ENCODE assay signal across 8 cellular contexts in the genomic region with DNA sequence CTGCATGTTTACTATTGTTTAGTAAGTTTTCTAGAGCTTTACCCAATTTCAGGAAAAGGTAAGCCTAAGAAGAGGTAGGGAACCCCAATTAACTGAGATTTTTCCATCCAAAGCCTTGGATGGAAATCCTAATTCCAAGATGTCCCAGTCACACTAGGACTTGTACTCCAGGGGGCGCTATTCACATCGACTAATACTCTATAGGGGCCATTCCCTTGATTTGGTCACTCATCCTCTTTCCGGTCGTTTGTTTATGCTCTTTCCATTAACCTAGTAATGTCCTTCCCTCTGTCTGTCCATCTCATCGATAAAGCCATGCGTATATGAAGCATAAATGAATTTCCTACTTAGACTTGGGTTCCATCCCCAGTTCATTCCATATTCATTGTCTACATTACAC.
DNase-seq lines count a peak whose midpoint lies in the region; ATAC-seq, FAIRE-seq and TF ChIP-seq lines count a peak whose summit lies in the region.
"Had no signal": no experiment of that assay in that cellular context is flagged by ENCODE, and none has a peak within 500 bp of the region (broad histone marks: within the 10 kb centered on the region; RNA-seq: fewer than 3 reads in every experiment).

No MANE protein-coding gene starts in this region.

- H3K36me3 Mint-ChIP-seq in nephron progenitor cell (ENCODE audit: low read depth) = no peaks in the 10 kb centered on the region

- H3K27me3 ChIP-seq in GM12878 (replicated peaks in 1 of 2; ENCODE audit: control insufficient read depth in 2 of 2, insufficient read depth in 2 of 2, low read length in 1 of 2) (no peaks in the 10 kb centered on the region), ascending aorta (no peaks in the 10 kb centered on the region)

- DNase-seq in GM10266 (ENCODE audit: extremely low spot score) (no peak), GM12878 (ENCODE audit: low read depth, low spot score) (no peak), nephron progenitor cell (no peak), ascending aorta (ENCODE audit: low spot score in 2 of 2) (no peak)
- DNase-seq: activated CD8-positive, alpha-beta memory T cell treated with anti-CD3 and anti-CD28 coated beads, Interleukin-2, amount 50 U/mL, for 4 hours had no signal

- no peak for FAIRE-seq in GM12878 (lab: Jason Lieb, UNC)

- 74% methylated on average over 6 of the region's 6 CpGs for WGBS in GM12878 (ENCODE audit: insufficient coverage, insufficient replicate concordance, low lambda C conversion rate, missing lambda C conversion rate)

- no peak overlapping the region for H3K9ac ChIP-seq in GM12878 (ENCODE audit: control insufficient read depth, insufficient read depth, low read length)

- in situ Hi-C loops in GM12878 (cut with MboI) = no loop called here

- H3K36me3 ChIP-seq in GM12878 (ENCODE audit: control insufficient read depth in 2 of 2, insufficient read depth in 2 of 2, low read length in 1 of 2) (no peaks in the 10 kb centered on the region), ascending aorta (no peaks in the 10 kb centered on the region)

- POLR2A ChIA-PET in GM12878 (lab: Charles Lee) = interaction anchor here (0.7 kb wide), 1 partner anchor 173 kb away, joined by 7 read pairs; no protein-coding TSS in a partner anchor

- H3K27me3 Mint-ChIP-seq in nephron progenitor cell (ENCODE audit: low read depth, poor library complexity) = no peaks in the 10 kb centered on the region

- H3K27ac Mint-ChIP-seq in nephron progenitor cell = no peak overlapping the region

- H3K4me1 ChIP-seq in GM12878 (ENCODE audit: control insufficient read depth, insufficient read depth, low read length) (no peaks in the 10 kb centered on the region), ascending aorta (peaks cover 4 to 10% of the 10 kb centered on the region in 2 donors)

- no peak overlapping the region for H3K4me2 ChIP-seq in GM12878 (ENCODE audit: control insufficient read depth, insufficient read depth)

- no peak overlapping the region for H2AFZ ChIP-seq in GM12878 (ENCODE audit: control insufficient read depth, low read depth, low read length)

- intact Hi-C loops in GM12878 (cut with micrococcal nuclease; ENCODE audit: unreplicated experiment) (no loop called here), ascending aorta (cut with DNase I) (no loop called here)

- no peak for TF ChIP-seq EP300 in Ishikawa (IDR thresholded peaks at IDR 0.05; ENCODE audit: borderline replicate concordance)
- TF ChIP-seq EP300 in GM12878 (IDR thresholded peaks at IDR 0.05; ENCODE audit: borderline replicate concordance in 1 of 2, control insufficient read depth in 1 of 2, low read depth in 2 of 2, low read length in 2 of 2) = no peak

- TF ChIP-seq CTCF in GM10266 (IDR thresholded peaks at IDR 0.05; ENCODE audit: control insufficient read depth, insufficient read depth, low read depth, missing control alignments) = peak; percentile 26
- peak; percentile 11 to 31 (median 26); a peak in 3 of 6 replicates for TF ChIP-seq CTCF in GM12878 (IDR thresholded peaks at IDR 0.05 in 2 of 3, conservative IDR thresholded peaks at IDR 0.05 in 1 of 3; ENCODE audit: control insufficient read depth in 2 of 3, extremely low read depth in 1 of 3, insufficient read depth in 1 of 3, low read depth in 3 of 3, low read length in 3 of 3)
- peak; percentile 26 for TF ChIP-seq CTCF in nephron progenitor cell (IDR thresholded peaks at IDR 0.05)
- no peak for TF ChIP-seq CTCF in ascending aorta (IDR thresholded peaks at IDR 0.05)

- no peak overlapping the region for H3K4me3 Mint-ChIP-seq in nephron progenitor cell

- no TSS peak for BruUV-seq in GM12878 (replicated peaks; lab: Mats Ljungman, UMichigan)

- SMC1A ChIA-PET in GM12878 (lab: Charles Lee; ENCODE audit: uncharacterized antibody, unreplicated experiment) = no interaction called here

- CTCF ChIA-PET in GM12878 (lab: Yijun Ruan, JAX) = interaction anchor here (0.6 to 1.5 kb wide), 2 partner anchors 16 to 952 kb away, joined by 4 to 6 read pairs; no protein-coding TSS in a partner anchor

- TF ChIP-seq RAD21 in Ishikawa (IDR thresholded peaks at IDR 0.05; ENCODE audit: low read depth) = peak; percentile 43
- no peak for TF ChIP-seq RAD21 in GM12878 (IDR thresholded peaks at IDR 0.05; ENCODE audit: insufficient read depth, low read depth, low read length)

- TF ChIP-seq POLR2A in GM12878 (IDR thresholded peaks at IDR 0.05; ENCODE audit: low read depth, low read length) = no peak

- no peak overlapping the region for H3K27ac ChIP-seq in GM12878 (ENCODE audit: control insufficient read depth, insufficient read depth)
- H3K27ac ChIP-seq in ascending aorta = no peak overlapping the region

- H3K4me3 ChIP-seq in GM12878 (no peak overlapping the region), ascending aorta (no peak overlapping the region)

- ATAC-seq in GM12878 = no peak
- no peak for ATAC-seq in HG03039 (IDR thresholded peaks at IDR 0.05; ENCODE audit: unreplicated experiment)
- ATAC-seq in HG02642 (IDR thresholded peaks at IDR 0.05; ENCODE audit: poor library complexity, unreplicated experiment) = no peak

- H3K9me3 ChIP-seq in GM12878 (replicated peaks; ENCODE audit: control insufficient read depth, insufficient read depth, low read length) (no peaks in the 10 kb centered on the region), ascending aorta (no peaks in the 10 kb centered on the region)

- no peaks in the 10 kb centered on the region for H3K9me3 Mint-ChIP-seq in nephron progenitor cell

- no peaks in the 10 kb centered on the region for H3K79me2 ChIP-seq in GM12878 (ENCODE audit: control insufficient read depth, insufficient read depth, low read length)

- RAD21 ChIA-PET in GM12878 (lab: Charles Lee; ENCODE audit: unreplicated experiment) = no interaction called here

- no peaks in the 10 kb centered on the region for H4K20me1 ChIP-seq in GM12878 (ENCODE audit: control insufficient read depth, insufficient read depth)

- H3K4me1 Mint-ChIP-seq in nephron progenitor cell = peaks cover 20% of the 10 kb centered on the region

TF ChIP-seq in Ishikawa, 13 proteins besides CTCF, POLR2A, EP300 and RAD21 (continues in another document):
- TF ChIP-seq YY1 (IDR thresholded peaks at IDR 0.05; ENCODE audit: low read depth) (no peak), NFIC (IDR thresholded peaks at IDR 0.05) (no peak), TAF1 (IDR thresholded peaks at IDR 0.05; ENCODE audit: low read depth) (no peak), CEBPB (IDR thresholded peaks at IDR 0.05) (no peak), FOXM1 (IDR thresholded peaks at IDR 0.05; ENCODE audit: borderline replicate concordance, low read depth) (no peak)
- TF ChIP-seq, protein P1, sequence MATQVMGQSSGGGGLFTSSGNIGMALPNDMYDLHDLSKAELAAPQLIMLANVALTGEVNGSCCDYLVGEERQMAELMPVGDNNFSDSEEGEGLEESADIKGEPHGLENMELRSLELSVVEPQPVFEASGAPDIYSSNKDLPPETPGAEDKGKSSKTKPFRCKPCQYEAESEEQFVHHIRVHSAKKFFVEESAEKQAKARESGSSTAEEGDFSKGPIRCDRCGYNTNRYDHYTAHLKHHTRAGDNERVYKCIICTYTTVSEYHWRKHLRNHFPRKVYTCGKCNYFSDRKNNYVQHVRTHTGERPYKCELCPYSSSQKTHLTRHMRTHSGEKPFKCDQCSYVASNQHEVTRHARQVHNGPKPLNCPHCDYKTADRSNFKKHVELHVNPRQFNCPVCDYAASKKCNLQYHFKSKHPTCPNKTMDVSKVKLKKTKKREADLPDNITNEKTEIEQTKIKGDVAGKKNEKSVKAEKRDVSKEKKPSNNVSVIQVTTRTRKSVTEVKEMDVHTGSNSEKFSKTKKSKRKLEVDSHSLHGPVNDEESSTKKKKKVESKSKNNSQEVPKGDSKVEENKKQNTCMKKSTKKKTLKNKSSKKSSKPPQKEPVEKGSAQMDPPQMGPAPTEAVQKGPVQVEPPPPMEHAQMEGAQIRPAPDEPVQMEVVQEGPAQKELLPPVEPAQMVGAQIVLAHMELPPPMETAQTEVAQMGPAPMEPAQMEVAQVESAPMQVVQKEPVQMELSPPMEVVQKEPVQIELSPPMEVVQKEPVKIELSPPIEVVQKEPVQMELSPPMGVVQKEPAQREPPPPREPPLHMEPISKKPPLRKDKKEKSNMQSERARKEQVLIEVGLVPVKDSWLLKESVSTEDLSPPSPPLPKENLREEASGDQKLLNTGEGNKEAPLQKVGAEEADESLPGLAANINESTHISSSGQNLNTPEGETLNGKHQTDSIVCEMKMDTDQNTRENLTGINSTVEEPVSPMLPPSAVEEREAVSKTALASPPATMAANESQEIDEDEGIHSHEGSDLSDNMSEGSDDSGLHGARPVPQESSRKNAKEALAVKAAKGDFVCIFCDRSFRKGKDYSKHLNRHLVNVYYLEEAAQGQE (IDR thresholded peaks at IDR 0.05; ENCODE audit: low read depth) = no peak

TF ChIP-seq in GM12878, 131 proteins besides CTCF, POLR2A, EP300 and RAD21 (continues in another document):
- TF ChIP-seq MYB (IDR thresholded peaks at IDR 0.05; ENCODE audit: borderline replicate concordance, low read depth, low read length) (no peak), TCF3 (IDR thresholded peaks at IDR 0.05; ENCODE audit: borderline replicate concordance, insufficient read depth, low read depth, low read length) (no peak), GABPA (IDR thresholded peaks at IDR 0.05; ENCODE audit: low read depth) (no peak), YY1 (IDR thresholded peaks at IDR 0.05; ENCODE audit: low read depth, low read length) (no peak), SRF (IDR thresholded peaks at IDR 0.05; ENCODE audit: low read depth in 2 of 2, low read length in 2 of 2) (no peak), YBX1 (IDR thresholded peaks at IDR 0.05) (no peak), RCOR1 (conservative IDR thresholded peaks at IDR 0.05; ENCODE audit: low read depth, low read length) (no peak), CREM (IDR thresholded peaks at IDR 0.05; ENCODE audit: low read depth) (no peak)
- TF ChIP-seq, protein P2, sequence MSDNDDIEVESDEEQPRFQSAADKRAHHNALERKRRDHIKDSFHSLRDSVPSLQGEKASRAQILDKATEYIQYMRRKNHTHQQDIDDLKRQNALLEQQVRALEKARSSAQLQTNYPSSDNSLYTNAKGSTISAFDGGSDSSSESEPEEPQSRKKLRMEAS (IDR thresholded peaks at IDR 0.05; ENCODE audit: low read depth, low read length) = no peak

Comparison
In these comparisons a context has a peak if more than half of its experiments do, and no peak if none do; other contexts are left out.
1. CTCF ChIP-seq: peak in GM10266 (single experiment), GM12878 (3 of 3) and nephron progenitor cell (single experiment); none in ascending aorta (0 of 3).